25 cellular contexts compared by ENCODE assay signal in genomic region chr21:46314441-46315020, GRCh38.
"Had no signal": no experiment of that assay in that cellular context is flagged by ENCODE, and none has a peak within 500 bp of the region (broad histone marks: within the 10 kb centered on the region; RNA-seq: fewer than 3 reads in every experiment).

No MANE protein-coding gene starts in this region.

- H3K27me3 ChIP-seq: esophagus muscularis mucosa, gastrocnemius medialis, heart right ventricle, pancreas, suprapubic skin, thyroid gland, uterus had no signal

- H3K9me3 ChIP-seq: esophagus muscularis mucosa, gastrocnemius medialis, heart right ventricle, left ventricle myocardium inferior, lower lobe of right lung, pancreas, suprapubic skin, thyroid gland, uterus had no signal

- H3K27ac ChIP-seq: epithelial cell of prostate, esophagus muscularis mucosa, gastrocnemius medialis, heart right ventricle, left ventricle myocardium inferior, lower lobe of right lung, pancreas, suprapubic skin, thyroid gland, uterus had no signal

- DNase-seq: effector memory CD4-positive, alpha-beta T cell; gastrocnemius medialis; heart right ventricle; hypothalamus; immature natural killer cell; left ventricle myocardium inferior; lower lobe of right lung; natural killer cell; nucleus accumbens; right cardiac atrium; stimulated activated CD4-positive, alpha-beta T cell treated with anti-CD3 and anti-CD28 coated beads, Interleukin-2, amount 100 ng/mL, for 48 hours; stimulated activated naive CD8-positive, alpha-beta T cell treated with anti-CD3 and anti-CD28 coated beads, Interleukin-15, Interleukin-2, amounts not matched to agents 100 U/mL and 50 U/mL, for 24 hours; thyroid gland; uterus had no signal

- H3K4me3 Mint-ChIP-seq: immature natural killer cell; memory B cell; mesothelial cell of epicardium; natural killer cell; stimulated activated effector memory CD8-positive, alpha-beta T cell treated with anti-CD3 and anti-CD28 coated beads, Interleukin-12 subunit alpha, Interleukin-12 subunit beta, amount 100 ng/mL, for 72 hours; type B pancreatic cell had no signal

- H3K36me3 Mint-ChIP-seq: natural killer cell had no signal

- H3K36me3 ChIP-seq: gastrocnemius medialis, left ventricle myocardium inferior, lower lobe of right lung, pancreas, thyroid gland, uterus had no signal

- H3K4me3 ChIP-seq: esophagus muscularis mucosa, gastrocnemius medialis, heart right ventricle, left ventricle myocardium inferior, lower lobe of right lung, pancreas, smooth muscle cell, suprapubic skin, thyroid gland, uterus had no signal

- H3K27me3 Mint-ChIP-seq: memory B cell, progenitor cell of endocrine pancreas, type B pancreatic cell had no signal

- H3K4me1 ChIP-seq: gastrocnemius medialis, lower lobe of right lung, pancreas, suprapubic skin, thyroid gland, uterus had no signal

- H3K4me1 Mint-ChIP-seq: immature natural killer cell; memory B cell; mesothelial cell of epicardium; natural killer cell; neural crest cell; stimulated activated effector memory CD8-positive, alpha-beta T cell treated with anti-CD3 and anti-CD28 coated beads, Interleukin-12 subunit alpha, Interleukin-12 subunit beta, amount 100 ng/mL, for 72 hours had no signal

- ATAC-seq: gastrocnemius medialis; heart right ventricle; lower lobe of right lung; natural killer cell; pancreas; right cardiac atrium; stimulated activated effector memory CD8-positive, alpha-beta T cell treated with anti-CD3 and anti-CD28 coated beads, Interleukin-12 subunit alpha, Interleukin-12 subunit beta, amount 100 ng/mL, for 72 hours; stimulated activated naive CD8-positive, alpha-beta T cell treated with anti-CD3 and anti-CD28 coated beads, Interleukin-15, Interleukin-2, amounts not matched to agents 100 U/mL and 50 U/mL, for 24 hours had no signal

- H3K4me2 ChIP-seq: smooth muscle cell had no signal

- H3K9me3 Mint-ChIP-seq: memory B cell; mesothelial cell of epicardium; natural killer cell; stimulated activated effector memory CD8-positive, alpha-beta T cell treated with anti-CD3 and anti-CD28 coated beads, Interleukin-12 subunit alpha, Interleukin-12 subunit beta, amount 100 ng/mL, for 72 hours; type B pancreatic cell had no signal

- H3K27ac Mint-ChIP-seq: immature natural killer cell, memory B cell, mesothelial cell of epicardium, natural killer cell, progenitor cell of endocrine pancreas, type B pancreatic cell had no signal
